8 cellular contexts compared by ENCODE assay signal in genomic region chr2:66433695-66433944, GRCh38. TPM values are rescaled to one million over a fixed set of nuclear protein-coding genes. Genes with fewer than 3 reads are reported as not detected.
DNase-seq lines count a peak whose midpoint lies in the region; ATAC-seq, FAIRE-seq and TF ChIP-seq lines count a peak whose summit lies in the region.

No MANE protein-coding gene starts in this region.

- POLR2A ChIA-PET in Caco-2 (lab: Charles Lee) (interaction anchor here (0.7 to 1.4 kb wide), 3 partner anchors 130 to 221 kb away, joined by 3 to 6 read pairs (median 3); no protein-coding TSS in a partner anchor), T-cell (lab: Charles Lee) (no interaction called here)

- DNase-seq in Caco-2 = no peak
- DNase-seq in T-cell = no peak
- DNase-seq in fibroblast of mammary gland (ENCODE audit: low read depth) = no peak
- DNase-seq in progenitor cell of endocrine pancreas (ENCODE audit: low spot score, unreplicated experiment) = no peak
- no peak for DNase-seq in GM12892 (ENCODE audit: insufficient read length)
- DNase-seq in NK-92 treated with Interleukin-12 subunit alpha and Interleukin-12 subunit beta, amount 100 ng/mL, for 24 hours (lab: John Stamatoyannopoulos, UW) = no peak
- no peak for DNase-seq in foreskin melanocyte

- TF ChIP-seq POLR2A in GM12892 (IDR thresholded peaks at IDR 0.05; ENCODE audit: low read depth, low read length) = no peak

- H3K4me1 ChIP-seq in Caco-2 = peaks cover 25% of the 10 kb centered on the region

- H3K36me3 ChIP-seq in Caco-2 (ENCODE audit: control insufficient read depth, insufficient read depth, low read length) = no peaks in the 10 kb centered on the region

- H3K36me3 Mint-ChIP-seq in Caco-2 (ENCODE audit: insufficient read depth, unreplicated experiment) = peaks cover 13% of the 10 kb centered on the region
- no peaks in the 10 kb centered on the region for H3K36me3 Mint-ChIP-seq in T-cell
- H3K36me3 Mint-ChIP-seq in progenitor cell of endocrine pancreas (ENCODE audit: insufficient read depth) = peaks cover 18% of the 10 kb centered on the region

- FAIRE-seq in GM12892 (lab: Jason Lieb, UNC) = no peak

- no peaks in the 10 kb centered on the region for H3K27me3 ChIP-seq in Caco-2 (replicated peaks; ENCODE audit: control insufficient read depth, insufficient read depth, low read length)

- H3K27me3 Mint-ChIP-seq in Caco-2 (ENCODE audit: insufficient read depth, unreplicated experiment) = no peaks in the 10 kb centered on the region
- peaks cover 70 to 84% of the 10 kb centered on the region in 2 donors for H3K27me3 Mint-ChIP-seq in T-cell
- no peaks in the 10 kb centered on the region for H3K27me3 Mint-ChIP-seq in progenitor cell of endocrine pancreas

- no TSS peak for BruUV-seq in Caco-2 (replicated peaks; lab: Mats Ljungman, UMichigan)

- H3K9me3 Mint-ChIP-seq in Caco-2 (ENCODE audit: unreplicated experiment) = no peaks in the 10 kb centered on the region
- peaks cover 0 to 2% (median 0%) of the 10 kb centered on the region in 3 donors for H3K9me3 Mint-ChIP-seq in T-cell
- no peaks in the 10 kb centered on the region for H3K9me3 Mint-ChIP-seq in progenitor cell of endocrine pancreas (ENCODE audit: low read depth)

- H3K4me1 Mint-ChIP-seq in Caco-2 (ENCODE audit: low read depth, unreplicated experiment) (peaks cover 22% of the 10 kb centered on the region), T-cell (peaks cover 35 to 39% (median 35%) of the 10 kb centered on the region in 3 donors), progenitor cell of endocrine pancreas (ENCODE audit: low read depth) (peaks cover 22% of the 10 kb centered on the region)

- no peaks in the 10 kb centered on the region for H3K9me3 ChIP-seq in Caco-2

- ATAC-seq in T-cell (replicated peaks in 1 of 4) = no peak
- ATAC-seq in GM18502 (IDR thresholded peaks at IDR 0.05; ENCODE audit: poor library complexity, unreplicated experiment) = no peak

- H3K4me3 ChIP-seq in Caco-2 (ENCODE audit: low read depth, low read length) (peak overlapping the region; percentile 75), fibroblast of mammary gland (ENCODE audit: control insufficient read depth, low read depth, low read length) (peak overlapping the region; percentile 74)

- H3K27ac Mint-ChIP-seq in Caco-2 (ENCODE audit: unreplicated experiment) (peak overlapping the region; percentile 82), T-cell (no peak overlapping the region), progenitor cell of endocrine pancreas (peak overlapping the region; percentile 100)

- CTCF ChIA-PET in Caco-2 (lab: Charles Lee) = interaction anchor here (0.6 to 2.1 kb wide), 4 partner anchors 143 to 1598 kb away, joined by 6 to 7 read pairs (median 6); partner anchors contain the start of gene ACTR2
- CTCF ChIA-PET in T-cell (lab: Charles Lee) = no interaction called here

- H3K4me3 Mint-ChIP-seq in Caco-2 (ENCODE audit: unreplicated experiment) = peak overlapping the region; percentile 81
- H3K4me3 Mint-ChIP-seq in T-cell = peak overlapping the region; percentile 32 to 69 (median 68)
- peak overlapping the region; percentile 95 for H3K4me3 Mint-ChIP-seq in progenitor cell of endocrine pancreas (ENCODE audit: low read depth)

- intact Hi-C loops in Caco-2 (cut with micrococcal nuclease; ENCODE audit: unreplicated experiment) = loop anchor here (2.0 to 10.0 kb wide), 4 partner anchors 63 to 1601 kb away; partner anchors contain the start of gene ETAA1

- TF ChIP-seq CTCF in Caco-2 (IDR thresholded peaks at IDR 0.05; ENCODE audit: insufficient read depth in 1 of 2, low read depth in 1 of 2, low read length in 1 of 2, severe bottlenecking in 1 of 2, unreplicated experiment in 1 of 2) (no peak), fibroblast of mammary gland (conservative IDR thresholded peaks at IDR 0.05; ENCODE audit: control insufficient read depth, insufficient read depth, low read depth, low read length) (no peak), progenitor cell of endocrine pancreas (IDR thresholded peaks at IDR 0.05; ENCODE audit: unreplicated experiment) (no peak)

RNA-seq across cellular contexts. Expression of gene MEIS1, which starts 1.3 kb away (rescaled TPM):
- total RNA-seq in Caco-2 (2022) (7.4 and 10.5 TPM in 2 replicates), T-cell (1 to 10 TPM in 2 of 5 donors, under 1 TPM in 3; 0.32 to 3.4 (median 0.90) TPM), progenitor cell of endocrine pancreas (296 and 306 TPM in 2 replicates)
- not detected for polyA plus RNA-seq in GM12892 (2012; ENCODE audit: missing spikeins)

Comparison
In these comparisons a context has a peak if more than half of its experiments do, and no peak if none do; other contexts are left out.
1. H3K27ac Mint-ChIP-seq: peak in Caco-2 (single experiment) and progenitor cell of endocrine pancreas (single experiment); none in T-cell (0 of 2).
2. RNA of gene MEIS1, which starts 1.3 kb away (total RNA-seq): 296 to 306 TPM in progenitor cell of endocrine pancreas; 7.4 to 10.5 TPM in Caco-2 and 0.32 to 3.4 TPM in T-cell; every median in the first group is over 10 times any median in the second.
3. Peak in every context shown above with its lines, with median percentiles within 50 percentile points of each other: H3K4me3 Mint-ChIP-seq.